Comparison of ENCODE assay signal across 27 cellular contexts in the genomic region with DNA sequence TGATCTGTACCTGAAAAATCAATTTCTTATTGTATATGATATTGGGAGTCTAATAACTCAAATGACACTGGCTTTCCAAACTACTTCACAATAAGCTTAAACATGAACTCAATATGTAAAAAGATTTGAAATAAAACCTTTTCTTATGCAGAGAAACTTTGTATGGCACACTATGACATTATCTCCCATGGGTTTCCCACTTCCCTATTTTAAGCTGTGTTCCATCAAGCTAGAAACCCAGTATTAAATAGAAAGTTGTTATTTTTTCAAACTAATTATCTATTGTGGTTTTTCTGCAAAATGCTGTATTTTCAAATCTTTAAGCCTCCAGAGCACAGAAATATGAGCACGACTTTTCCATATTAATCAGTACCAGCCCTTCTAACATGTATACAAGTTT.
"Had no signal": no experiment of that assay in that cellular context is flagged by ENCODE, and none has a peak within 500 bp of the region (broad histone marks: within the 10 kb centered on the region; RNA-seq: fewer than 3 reads in every experiment).

No MANE protein-coding gene starts in this region.

- H3K27ac ChIP-seq: heart right ventricle, hepatocyte, left ventricle myocardium inferior, parathyroid adenoma, right atrium auricular region, right lobe of liver, suprapubic skin, thoracic aorta, tibial artery, upper lobe of right lung had no signal

- H3K4me2 ChIP-seq: hepatocyte, smooth muscle cell had no signal

- H3K27me3 Mint-ChIP-seq: naive B cell; stimulated activated naive CD8-positive, alpha-beta T cell treated with anti-CD3 and anti-CD28 coated beads, Interleukin-15, Interleukin-2, amounts not matched to agents 100 ng/mL and 50 ng/mL, for 24 hours had no signal

- H3K4me3 ChIP-seq: heart right ventricle, hepatocyte, left ventricle myocardium inferior, lung, right atrium auricular region, right lobe of liver, smooth muscle cell, suprapubic skin, thoracic aorta, tibial artery, upper lobe of right lung had no signal

- H3K27me3 ChIP-seq: heart right ventricle, hepatocyte, right atrium auricular region, right lobe of liver, suprapubic skin, tibial artery, upper lobe of right lung had no signal

- H3K9me3 Mint-ChIP-seq: stimulated activated effector memory CD8-positive, alpha-beta T cell treated with anti-CD3 and anti-CD28 coated beads, Interleukin-12 subunit alpha, Interleukin-12 subunit beta, amount 100 ng/mL, for 72 hours; stimulated activated naive CD8-positive, alpha-beta T cell treated with anti-CD3 and anti-CD28 coated beads, Interleukin-15, Interleukin-2, amounts not matched to agents 100 ng/mL and 50 ng/mL, for 24 hours had no signal

- H3K9ac ChIP-seq: parathyroid adenoma had no signal

- H3K79me2 ChIP-seq: hepatocyte, parathyroid adenoma had no signal

- H3K36me3 Mint-ChIP-seq: naive B cell; natural killer cell; stimulated activated effector memory CD8-positive, alpha-beta T cell treated with anti-CD3 and anti-CD28 coated beads, Interleukin-12 subunit alpha, Interleukin-12 subunit beta, amount 100 ng/mL, for 72 hours had no signal

- H2AFZ ChIP-seq: hepatocyte, parathyroid adenoma had no signal

- H3K27ac Mint-ChIP-seq: mesothelial cell of epicardium; naive B cell; natural killer cell; stimulated activated effector memory CD8-positive, alpha-beta T cell treated with anti-CD3 and anti-CD28 coated beads, Interleukin-12 subunit alpha, Interleukin-12 subunit beta, amount 100 ng/mL, for 72 hours; stimulated activated naive CD8-positive, alpha-beta T cell treated with anti-CD3 and anti-CD28 coated beads, Interleukin-15, Interleukin-2, amounts not matched to agents 100 ng/mL and 50 ng/mL, for 24 hours had no signal

- FAIRE-seq: urothelium cell line had no signal

- H3K9me3 ChIP-seq: heart right ventricle, left ventricle myocardium inferior, right atrium auricular region, right lobe of liver, suprapubic skin, thoracic aorta, tibial artery, upper lobe of right lung had no signal

- H3K36me3 ChIP-seq: right atrium auricular region, right lobe of liver, tibial artery, upper lobe of right lung had no signal

- ATAC-seq: natural killer cell; right lobe of liver; stimulated activated effector memory CD8-positive, alpha-beta T cell treated with anti-CD3 and anti-CD28 coated beads, Interleukin-12 subunit alpha, Interleukin-12 subunit beta, amount 100 ng/mL, for 72 hours; upper lobe of right lung had no signal

- H3K4me1 Mint-ChIP-seq: naive B cell; natural killer cell; stimulated activated effector memory CD8-positive, alpha-beta T cell treated with anti-CD3 and anti-CD28 coated beads, Interleukin-12 subunit alpha, Interleukin-12 subunit beta, amount 100 ng/mL, for 72 hours had no signal

- H3K4me1 ChIP-seq: parathyroid adenoma, right atrium auricular region, right lobe of liver, upper lobe of right lung had no signal

- H3K4me3 Mint-ChIP-seq: mesothelial cell of epicardium; naive B cell; natural killer cell; stimulated activated effector memory CD8-positive, alpha-beta T cell treated with anti-CD3 and anti-CD28 coated beads, Interleukin-12 subunit alpha, Interleukin-12 subunit beta, amount 100 ng/mL, for 72 hours; stimulated activated naive CD8-positive, alpha-beta T cell treated with anti-CD3 and anti-CD28 coated beads, Interleukin-15, Interleukin-2, amounts not matched to agents 100 ng/mL and 50 ng/mL, for 24 hours had no signal

- DNase-seq: heart right ventricle; islet precursor cell; left ventricle myocardium inferior; mesendoderm; naive B cell; natural killer cell; nucleus accumbens; right lobe of liver; stimulated activated CD4-positive, alpha-beta T cell treated with anti-CD3 and anti-CD28 coated beads, Interleukin-12 subunit alpha, Interleukin-12 subunit beta, amount 100 ng/mL, for 4 hours; stimulated activated CD4-positive, alpha-beta T cell treated with anti-CD3 and anti-CD28 coated beads, Interleukin-15, amount 100 ng/mL, for 24 hours; stimulated activated CD4-positive, alpha-beta T cell treated with anti-CD3 and anti-CD28 coated beads, Interleukin-2, amount 100 ng/mL, for 24 hours; stimulated activated CD4-positive, alpha-beta T cell treated with anti-CD3 and anti-CD28 coated beads, Interleukin-4, amount 100 ng/mL, for 1 hour; stimulated activated naive CD4-positive, alpha-beta T cell; tibial artery; trophoblast cell; upper lobe of right lung had no signal
